ENCODE assay signal across 7 cellular contexts in genomic region chr17:67113481-67113880, GRCh38.
"Had no signal": no experiment of that assay in that cellular context is flagged by ENCODE, and none has a peak within 500 bp of the region (broad histone marks: within the 10 kb centered on the region; RNA-seq: fewer than 3 reads in every experiment).

No MANE protein-coding gene starts in this region.

- H3K4me3 Mint-ChIP-seq: H9, IgD-negative memory B cell had no signal

- H3K27ac Mint-ChIP-seq: H9, IgD-negative memory B cell had no signal

- H3K27ac ChIP-seq: GM23248, HL-60 had no signal

- H3K27me3 Mint-ChIP-seq: IgD-negative memory B cell had no signal

- ATAC-seq: HepG2 had no signal

- DNase-seq: GM23248, GOT3, H9, HCEC 1CT had no signal

- FAIRE-seq: HepG2 had no signal

- H3K4me3 ChIP-seq: GM23248 had no signal

- H3K4me1 Mint-ChIP-seq: H9 had no signal
